In the genomic region with DNA sequence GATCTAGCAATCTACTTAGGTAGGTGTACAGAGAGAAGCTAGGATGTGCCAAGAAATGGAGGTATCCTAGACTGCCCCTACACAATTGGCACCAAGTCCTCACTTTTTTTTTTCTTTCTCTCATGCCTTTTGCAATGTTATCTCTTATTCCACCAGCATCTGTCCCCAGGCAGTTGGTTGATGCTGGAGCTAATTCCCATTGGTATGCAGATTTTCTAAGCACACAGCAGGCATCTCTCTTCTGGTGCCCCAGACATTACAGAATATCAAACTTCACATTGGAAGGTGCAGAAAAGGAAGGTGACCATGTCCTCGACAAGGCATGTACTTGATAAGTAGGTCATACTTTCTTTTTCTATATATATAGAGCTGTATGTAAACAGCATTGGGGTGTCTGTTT, we compare ENCODE assay signal across 2 cellular contexts.
TF ChIP-seq lines count a peak whose summit lies in the region.

No MANE protein-coding gene starts in this region.

TF ChIP-seq in SK-N-SH, 30 proteins besides CTCF, POLR2A, EP300 and RAD21 (continued from another document):
- TF ChIP-seq, protein P1, sequence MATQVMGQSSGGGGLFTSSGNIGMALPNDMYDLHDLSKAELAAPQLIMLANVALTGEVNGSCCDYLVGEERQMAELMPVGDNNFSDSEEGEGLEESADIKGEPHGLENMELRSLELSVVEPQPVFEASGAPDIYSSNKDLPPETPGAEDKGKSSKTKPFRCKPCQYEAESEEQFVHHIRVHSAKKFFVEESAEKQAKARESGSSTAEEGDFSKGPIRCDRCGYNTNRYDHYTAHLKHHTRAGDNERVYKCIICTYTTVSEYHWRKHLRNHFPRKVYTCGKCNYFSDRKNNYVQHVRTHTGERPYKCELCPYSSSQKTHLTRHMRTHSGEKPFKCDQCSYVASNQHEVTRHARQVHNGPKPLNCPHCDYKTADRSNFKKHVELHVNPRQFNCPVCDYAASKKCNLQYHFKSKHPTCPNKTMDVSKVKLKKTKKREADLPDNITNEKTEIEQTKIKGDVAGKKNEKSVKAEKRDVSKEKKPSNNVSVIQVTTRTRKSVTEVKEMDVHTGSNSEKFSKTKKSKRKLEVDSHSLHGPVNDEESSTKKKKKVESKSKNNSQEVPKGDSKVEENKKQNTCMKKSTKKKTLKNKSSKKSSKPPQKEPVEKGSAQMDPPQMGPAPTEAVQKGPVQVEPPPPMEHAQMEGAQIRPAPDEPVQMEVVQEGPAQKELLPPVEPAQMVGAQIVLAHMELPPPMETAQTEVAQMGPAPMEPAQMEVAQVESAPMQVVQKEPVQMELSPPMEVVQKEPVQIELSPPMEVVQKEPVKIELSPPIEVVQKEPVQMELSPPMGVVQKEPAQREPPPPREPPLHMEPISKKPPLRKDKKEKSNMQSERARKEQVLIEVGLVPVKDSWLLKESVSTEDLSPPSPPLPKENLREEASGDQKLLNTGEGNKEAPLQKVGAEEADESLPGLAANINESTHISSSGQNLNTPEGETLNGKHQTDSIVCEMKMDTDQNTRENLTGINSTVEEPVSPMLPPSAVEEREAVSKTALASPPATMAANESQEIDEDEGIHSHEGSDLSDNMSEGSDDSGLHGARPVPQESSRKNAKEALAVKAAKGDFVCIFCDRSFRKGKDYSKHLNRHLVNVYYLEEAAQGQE (IDR thresholded peaks at IDR 0.05; ENCODE audit: low read depth, low read length) = no peak
- TF ChIP-seq FOXJ3 (CRISPR knock-in tag; IDR thresholded peaks at IDR 0.05) = no peak
- no peak for TF ChIP-seq RXRA (IDR thresholded peaks at IDR 0.05; ENCODE audit: borderline replicate concordance, low read depth)

TF ChIP-seq in SK-N-SH treated with all-trans-retinoic acid at 6 μM for 48 hours, 23 proteins besides CTCF, POLR2A, EP300 and RAD21 (continued from another document):
- TF ChIP-seq, protein P2, sequence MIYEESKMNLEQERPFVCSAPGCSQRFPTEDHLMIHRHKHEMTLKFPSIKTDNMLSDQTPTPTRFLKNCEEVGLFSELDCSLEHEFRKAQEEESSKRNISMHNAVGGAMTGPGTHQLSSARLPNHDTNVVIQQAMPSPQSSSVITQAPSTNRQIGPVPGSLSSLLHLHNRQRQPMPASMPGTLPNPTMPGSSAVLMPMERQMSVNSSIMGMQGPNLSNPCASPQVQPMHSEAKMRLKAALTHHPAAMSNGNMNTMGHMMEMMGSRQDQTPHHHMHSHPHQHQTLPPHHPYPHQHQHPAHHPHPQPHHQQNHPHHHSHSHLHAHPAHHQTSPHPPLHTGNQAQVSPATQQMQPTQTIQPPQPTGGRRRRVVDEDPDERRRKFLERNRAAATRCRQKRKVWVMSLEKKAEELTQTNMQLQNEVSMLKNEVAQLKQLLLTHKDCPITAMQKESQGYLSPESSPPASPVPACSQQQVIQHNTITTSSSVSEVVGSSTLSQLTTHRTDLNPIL (CRISPR knock-in tag; IDR thresholded peaks at IDR 0.05; ENCODE audit: low read depth) = no peak
- no peak for TF ChIP-seq CSDC2 (CRISPR knock-in tag; IDR thresholded peaks at IDR 0.05)
- TF ChIP-seq, protein P3, sequence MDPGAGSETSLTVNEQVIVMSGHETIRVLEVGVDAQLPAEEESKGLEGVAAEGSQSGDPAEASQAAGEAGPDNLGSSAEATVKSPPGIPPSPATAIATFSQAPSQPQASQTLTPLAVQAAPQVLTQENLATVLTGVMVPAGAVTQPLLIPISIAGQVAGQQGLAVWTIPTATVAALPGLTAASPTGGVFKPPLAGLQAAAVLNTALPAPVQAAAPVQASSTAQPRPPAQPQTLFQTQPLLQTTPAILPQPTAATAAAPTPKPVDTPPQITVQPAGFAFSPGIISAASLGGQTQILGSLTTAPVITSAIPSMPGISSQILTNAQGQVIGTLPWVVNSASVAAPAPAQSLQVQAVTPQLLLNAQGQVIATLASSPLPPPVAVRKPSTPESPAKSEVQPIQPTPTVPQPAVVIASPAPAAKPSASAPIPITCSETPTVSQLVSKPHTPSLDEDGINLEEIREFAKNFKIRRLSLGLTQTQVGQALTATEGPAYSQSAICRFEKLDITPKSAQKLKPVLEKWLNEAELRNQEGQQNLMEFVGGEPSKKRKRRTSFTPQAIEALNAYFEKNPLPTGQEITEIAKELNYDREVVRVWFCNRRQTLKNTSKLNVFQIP (CRISPR knock-in tag; IDR thresholded peaks at IDR 0.05; ENCODE audit: borderline replicate concordance, low read depth) = no peak
- TF ChIP-seq, protein P4, sequence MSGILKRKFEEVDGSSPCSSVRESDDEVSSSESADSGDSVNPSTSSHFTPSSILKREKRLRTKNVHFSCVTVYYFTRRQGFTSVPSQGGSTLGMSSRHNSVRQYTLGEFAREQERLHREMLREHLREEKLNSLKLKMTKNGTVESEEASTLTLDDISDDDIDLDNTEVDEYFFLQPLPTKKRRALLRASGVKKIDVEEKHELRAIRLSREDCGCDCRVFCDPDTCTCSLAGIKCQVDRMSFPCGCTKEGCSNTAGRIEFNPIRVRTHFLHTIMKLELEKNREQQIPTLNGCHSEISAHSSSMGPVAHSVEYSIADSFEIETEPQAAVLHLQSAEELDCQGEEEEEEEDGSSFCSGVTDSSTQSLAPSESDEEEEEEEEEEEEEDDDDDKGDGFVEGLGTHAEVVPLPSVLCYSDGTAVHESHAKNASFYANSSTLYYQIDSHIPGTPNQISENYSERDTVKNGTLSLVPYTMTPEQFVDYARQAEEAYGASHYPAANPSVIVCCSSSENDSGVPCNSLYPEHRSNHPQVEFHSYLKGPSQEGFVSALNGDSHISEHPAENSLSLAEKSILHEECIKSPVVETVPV (CRISPR knock-in tag; IDR thresholded peaks at IDR 0.05) = no peak
- no peak for TF ChIP-seq ZNF8 (CRISPR knock-in tag; IDR thresholded peaks at IDR 0.05)
- no peak for TF ChIP-seq OSR1 (CRISPR knock-in tag; IDR thresholded peaks at IDR 0.05)
- no peak for TF ChIP-seq TOX (CRISPR knock-in tag; IDR thresholded peaks at IDR 0.05; ENCODE audit: borderline replicate concordance)
- no peak for TF ChIP-seq ZFP30 (CRISPR knock-in tag; IDR thresholded peaks at IDR 0.05)
- no peak for TF ChIP-seq ZC3H10 (CRISPR knock-in tag; IDR thresholded peaks at IDR 0.05)
- no peak for TF ChIP-seq RARB (CRISPR knock-in tag; IDR thresholded peaks at IDR 0.05)
- no peak for TF ChIP-seq PPARA (CRISPR knock-in tag; IDR thresholded peaks at IDR 0.05; ENCODE audit: borderline replicate concordance)
- no peak for TF ChIP-seq ISL1 (CRISPR knock-in tag; IDR thresholded peaks at IDR 0.05)
- TF ChIP-seq BACH2 (CRISPR knock-in tag; IDR thresholded peaks at IDR 0.05; ENCODE audit: borderline replicate concordance) = no peak
- TF ChIP-seq ZNF70 (CRISPR knock-in tag; IDR thresholded peaks at IDR 0.05) = no peak
- no peak for TF ChIP-seq GLIS3 (CRISPR knock-in tag; IDR thresholded peaks at IDR 0.05)
- no peak for TF ChIP-seq TCF4 (CRISPR knock-in tag; IDR thresholded peaks at IDR 0.05; ENCODE audit: borderline replicate concordance)
- TF ChIP-seq, protein P5, sequence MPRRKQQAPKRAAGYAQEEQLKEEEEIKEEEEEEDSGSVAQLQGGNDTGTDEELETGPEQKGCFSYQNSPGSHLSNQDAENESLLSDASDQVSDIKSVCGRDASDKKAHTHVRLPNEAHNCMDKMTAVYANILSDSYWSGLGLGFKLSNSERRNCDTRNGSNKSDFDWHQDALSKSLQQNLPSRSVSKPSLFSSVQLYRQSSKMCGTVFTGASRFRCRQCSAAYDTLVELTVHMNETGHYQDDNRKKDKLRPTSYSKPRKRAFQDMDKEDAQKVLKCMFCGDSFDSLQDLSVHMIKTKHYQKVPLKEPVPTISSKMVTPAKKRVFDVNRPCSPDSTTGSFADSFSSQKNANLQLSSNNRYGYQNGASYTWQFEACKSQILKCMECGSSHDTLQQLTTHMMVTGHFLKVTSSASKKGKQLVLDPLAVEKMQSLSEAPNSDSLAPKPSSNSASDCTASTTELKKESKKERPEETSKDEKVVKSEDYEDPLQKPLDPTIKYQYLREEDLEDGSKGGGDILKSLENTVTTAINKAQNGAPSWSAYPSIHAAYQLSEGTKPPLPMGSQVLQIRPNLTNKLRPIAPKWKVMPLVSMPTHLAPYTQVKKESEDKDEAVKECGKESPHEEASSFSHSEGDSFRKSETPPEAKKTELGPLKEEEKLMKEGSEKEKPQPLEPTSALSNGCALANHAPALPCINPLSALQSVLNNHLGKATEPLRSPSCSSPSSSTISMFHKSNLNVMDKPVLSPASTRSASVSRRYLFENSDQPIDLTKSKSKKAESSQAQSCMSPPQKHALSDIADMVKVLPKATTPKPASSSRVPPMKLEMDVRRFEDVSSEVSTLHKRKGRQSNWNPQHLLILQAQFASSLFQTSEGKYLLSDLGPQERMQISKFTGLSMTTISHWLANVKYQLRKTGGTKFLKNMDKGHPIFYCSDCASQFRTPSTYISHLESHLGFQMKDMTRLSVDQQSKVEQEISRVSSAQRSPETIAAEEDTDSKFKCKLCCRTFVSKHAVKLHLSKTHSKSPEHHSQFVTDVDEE (CRISPR knock-in tag; IDR thresholded peaks at IDR 0.05) = no peak
TF ChIP-seq in SK-N-SH treated with all-trans-retinoic acid at 6 μM for 48 hours: peak in this region for 0.
